In the genomic region with DNA sequence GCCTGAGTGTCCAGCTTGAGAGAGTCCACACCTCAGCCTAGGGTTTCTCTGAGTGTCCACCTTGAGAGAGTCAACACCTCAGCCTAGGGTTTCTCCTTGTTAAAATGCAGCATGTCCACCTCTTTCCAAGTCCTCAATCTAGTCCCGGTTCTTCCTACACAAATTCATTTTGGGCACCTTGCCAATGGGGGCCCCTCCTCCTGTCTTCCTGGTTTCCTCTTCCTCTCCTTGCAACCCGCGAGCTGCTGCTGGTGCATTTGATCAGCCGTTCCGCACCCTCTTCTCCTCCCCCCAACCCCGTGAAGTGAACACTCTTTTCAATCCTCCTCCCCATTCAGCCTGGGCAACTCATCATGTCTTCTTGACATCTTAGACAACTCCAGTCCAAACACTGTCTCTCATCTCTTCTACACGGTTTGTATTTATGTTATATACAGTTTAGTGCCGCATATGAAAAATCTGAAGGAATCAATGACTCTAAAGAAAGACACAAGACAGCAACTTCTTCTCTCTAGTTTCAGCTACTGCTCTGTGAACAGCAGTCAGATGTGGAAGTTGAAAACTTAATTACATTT, we compare ENCODE assay signal across 21 cellular contexts.
"Had no signal": no experiment of that assay in that cellular context is flagged by ENCODE, and none has a peak within 500 bp of the region (broad histone marks: within the 10 kb centered on the region; RNA-seq: fewer than 3 reads in every experiment).

No MANE protein-coding gene starts in this region.

- ATAC-seq: activated naive CD4-positive, alpha-beta T cell treated with anti-CD3 and anti-CD28 coated beads, Interleukin-2, amount 50 U/mL, for 72 hours; activated T-cell treated with anti-CD3 and anti-CD28 coated beads, Interleukin-2, amount 50 U/mL, for 72 hours; effector memory CD8-positive, alpha-beta T cell; gastrocnemius medialis; left ventricle myocardium superior; right cardiac atrium; upper lobe of right lung had no signal

- H3K27me3 ChIP-seq: colonic mucosa, gastrocnemius medialis, suprapubic skin, tibial artery, upper lobe of right lung had no signal

- H3K4me3 ChIP-seq: colonic mucosa, dorsolateral prefrontal cortex, gastrocnemius medialis, suprapubic skin, tibial artery, upper lobe of right lung had no signal

- H3K36me3 ChIP-seq: colonic mucosa, gastrocnemius medialis, suprapubic skin, tibial artery, upper lobe of right lung had no signal

- H3K9me3 ChIP-seq: colonic mucosa, gastrocnemius medialis, suprapubic skin, tibial artery, upper lobe of right lung had no signal

- H3K27ac ChIP-seq: colonic mucosa, dorsolateral prefrontal cortex, gastrocnemius medialis, suprapubic skin, tibial artery, upper lobe of right lung had no signal

- H3K4me1 ChIP-seq: colonic mucosa, suprapubic skin had no signal

- DNase-seq: activated B cell treated with CpG ODN at 0.5 μM for 24 hours; activated CD4-positive, alpha-beta T cell treated with anti-CD3 and anti-CD28 coated beads, Interleukin-2, amount 50 U/mL, for 4 hours; activated naive CD4-positive, alpha-beta T cell; activated T-cell treated with anti-CD3 and anti-CD28 coated beads for 4 hours; activated T-cell treated with anti-CD3 and anti-CD28 coated beads, Interleukin-2, amount 50 U/mL, for 72 hours; anterior cingulate cortex; colonic mucosa; dorsolateral prefrontal cortex; effector memory CD8-positive, alpha-beta T cell; erythroblast; gastrocnemius medialis; glutamatergic neuron; left ventricle myocardium superior; naive B cell; occipital lobe; right cardiac atrium; stimulated activated naive CD4-positive, alpha-beta T cell; tibial artery; upper lobe of right lung had no signal
